8 cellular contexts compared by ENCODE assay signal in genomic region chr19:16078311-16078758, GRCh38. TPM values are rescaled to one million over a fixed set of nuclear protein-coding genes. Genes with fewer than 3 reads are reported as not detected.
DNase-seq lines count a peak whose midpoint lies in the region; ATAC-seq and TF ChIP-seq lines count a peak whose summit lies in the region.

No MANE protein-coding gene starts in this region.

- no peak for TF ChIP-seq CTCF in GM23338 (conservative IDR thresholded peaks at IDR 0.05; ENCODE audit: low read depth in 2 of 2)

- H3K9me3 ChIP-seq in mucosa of rectum (ENCODE audit: control insufficient read depth in 2 of 2, low read length in 2 of 2) = no peaks in the 10 kb centered on the region

- H4K20me1 ChIP-seq in GM23338 (replicated peaks; ENCODE audit: insufficient read depth) = peaks cover 3% of the 10 kb centered on the region

- H3K4me3 ChIP-seq in GM23338 = peak overlapping the region; percentile 90
- peak overlapping the region; percentile 75 to 77 for H3K4me3 ChIP-seq in mucosa of rectum (ENCODE audit: low read length in 2 of 2)

- CTCF ChIA-PET in T-cell (lab: Charles Lee) = interaction anchor here (0.5 to 2.0 kb wide), 9 partner anchors 8 to 267 kb away, joined by 3 to 11 read pairs (median 4); partner anchors contain the start of gene FAM32A (in 1 of the 2)

- H3K27me3 ChIP-seq in GM23338 (ENCODE audit: insufficient read depth) (no peaks in the 10 kb centered on the region), mucosa of rectum (ENCODE audit: control insufficient read depth in 2 of 2, insufficient read depth in 2 of 2, low read length in 2 of 2) (no peaks in the 10 kb centered on the region)

- H3K27ac Mint-ChIP-seq in GM23338 (peak overlapping the region; percentile 98), T-cell (peak overlapping the region; percentile 95 to 99)
- peak overlapping the region; percentile 98 for H3K27ac Mint-ChIP-seq in dendritic cell treated with granulocyte-macrophage colony-stimulating factor and Interleukin-4, amounts not matched to agents 40 ng/mL and 50 ng/mL, for 4 days

- ATAC-seq in GM23338 (no peak), T-cell (replicated peaks in 1 of 4) (peak in 1 of 4 experiments; percentile 2), HG02763 (IDR thresholded peaks at IDR 0.05; ENCODE audit: unreplicated experiment) (no peak), HG03097 (IDR thresholded peaks at IDR 0.05; ENCODE audit: low FRiP score, unreplicated experiment) (no peak)

- peaks cover 50% of the 10 kb centered on the region for H3K27me3 Mint-ChIP-seq in GM23338 (ENCODE audit: insufficient read depth, low read depth, poor library complexity)
- no peaks in the 10 kb centered on the region for H3K27me3 Mint-ChIP-seq in T-cell
- no peaks in the 10 kb centered on the region for H3K27me3 Mint-ChIP-seq in dendritic cell treated with granulocyte-macrophage colony-stimulating factor and Interleukin-4, amounts not matched to agents 40 ng/mL and 50 ng/mL, for 4 days

- peak overlapping the region; percentile 87 for H3K4me3 Mint-ChIP-seq in GM23338
- peak overlapping the region; percentile 75 to 95 (median 81) for H3K4me3 Mint-ChIP-seq in T-cell
- H3K4me3 Mint-ChIP-seq in dendritic cell treated with granulocyte-macrophage colony-stimulating factor and Interleukin-4, amounts not matched to agents 40 ng/mL and 50 ng/mL, for 4 days = peak overlapping the region; percentile 82

- H3K9me3 Mint-ChIP-seq in GM23338 (peaks cover 9% of the 10 kb centered on the region), T-cell (no peaks in the 10 kb centered on the region)
- H3K9me3 Mint-ChIP-seq in dendritic cell treated with granulocyte-macrophage colony-stimulating factor and Interleukin-4, amounts not matched to agents 40 ng/mL and 50 ng/mL, for 4 days = no peaks in the 10 kb centered on the region

- DNase-seq in GM23338 (ENCODE audit: low spot score) (no peak), T-cell (peak in 1 of 34 experiments; percentile 33), D341Med (ENCODE audit: low spot score) (no peak), NCI-H510A treated with DMSO at 0.1 percent for 48 hours (lab: John Stamatoyannopoulos, UW) (no peak)

- H3K27ac ChIP-seq in GM23338 (ENCODE audit: low read depth) (peak overlapping the region; percentile 95), mucosa of rectum (ENCODE audit: low read depth in 2 of 2, low read length in 2 of 2) (peak overlapping the region; percentile 98 to 99)

- H3K36me3 ChIP-seq in GM23338 (ENCODE audit: insufficient read depth) (peaks cover 21% of the 10 kb centered on the region), mucosa of rectum (ENCODE audit: control insufficient read depth in 2 of 2, insufficient read depth in 2 of 2, low read length in 2 of 2) (peaks cover 17 to 26% of the 10 kb centered on the region in 2 donors)

- peak overlapping the region; percentile 99 for H3K4me2 ChIP-seq in GM23338

- peaks cover 61% of the 10 kb centered on the region for H3K79me2 ChIP-seq in GM23338 (replicated peaks; ENCODE audit: insufficient read depth)

- H3K36me3 Mint-ChIP-seq in GM23338 (ENCODE audit: low read depth) = peaks cover 64% of the 10 kb centered on the region
- peaks cover 17% of the 10 kb centered on the region for H3K36me3 Mint-ChIP-seq in T-cell
- peaks cover 77% of the 10 kb centered on the region for H3K36me3 Mint-ChIP-seq in dendritic cell treated with granulocyte-macrophage colony-stimulating factor and Interleukin-4, amounts not matched to agents 40 ng/mL and 50 ng/mL, for 4 days (ENCODE audit: low read depth)

- no peaks in the 10 kb centered on the region for H3K9me2 ChIP-seq in GM23338 (ENCODE audit: insufficient read depth)

- H3F3A ChIP-seq in GM23338 (replicated peaks; ENCODE audit: low read depth) = peaks cover 15% of the 10 kb centered on the region; the same call in 1 of the 2 replicates

- intact Hi-C loops in dendritic cell treated with granulocyte-macrophage colony-stimulating factor and Interleukin-4, amounts not matched to agents 40 ng/mL and 50 ng/mL, for 4 days (cut with micrococcal nuclease) = no loop called here

- H3K4me1 ChIP-seq in GM23338 (ENCODE audit: insufficient read depth) (peaks cover 29% of the 10 kb centered on the region), mucosa of rectum (ENCODE audit: control insufficient read depth in 2 of 2, insufficient read depth in 2 of 2, low read length in 2 of 2) (peaks cover 23 to 32% of the 10 kb centered on the region in 2 donors)

- no peak overlapping the region for H2AFZ ChIP-seq in GM23338

- POLR2A ChIA-PET in T-cell (lab: Charles Lee) = no interaction called here

- H3K4me1 Mint-ChIP-seq in GM23338 = peaks cover 33% of the 10 kb centered on the region
- peaks cover 73 to 85% (median 79%) of the 10 kb centered on the region in 3 donors for H3K4me1 Mint-ChIP-seq in T-cell
- peaks cover 82% of the 10 kb centered on the region for H3K4me1 Mint-ChIP-seq in dendritic cell treated with granulocyte-macrophage colony-stimulating factor and Interleukin-4, amounts not matched to agents 40 ng/mL and 50 ng/mL, for 4 days (ENCODE audit: low read depth)

- H3K9ac ChIP-seq in mucosa of rectum (ENCODE audit: low read depth in 1 of 2, low read length in 2 of 2) = peak overlapping the region; percentile 90 to 97

TF ChIP-seq in GM23338, 12 proteins besides CTCF, POLR2A, EP300 and RAD21:
- TF ChIP-seq EZH2phosphoT487 (IDR thresholded peaks at IDR 0.05; ENCODE audit: unreplicated experiment) = no peak
- TF ChIP-seq CREB1 (CRISPR knock-in tag; IDR thresholded peaks at IDR 0.05; ENCODE audit: low read depth) = no peak
- TF ChIP-seq ETS1 (IDR thresholded peaks at IDR 0.05) = no peak
- TF ChIP-seq ZNF114 (CRISPR knock-in tag; IDR thresholded peaks at IDR 0.05) = no peak
- TF ChIP-seq REST (IDR thresholded peaks at IDR 0.05; ENCODE audit: unreplicated experiment) = no peak
- no peak for TF ChIP-seq POLR2AphosphoS5 (IDR thresholded peaks at IDR 0.05; ENCODE audit: low read depth)

RNA-seq across cellular contexts. Expression of gene TPM4, which starts 2.0 kb away (rescaled TPM):
- total RNA-seq in GM23338 (2014; rRNA removed; shearing (Covaris generic)) = 237 and 288 TPM in 2 replicates
- polyA plus RNA-seq in GM23338 (2016; fragmentation: Nextera tagmentation; extraction: Ambion mirVana) = 204 and 223 TPM in 2 replicates
- total RNA-seq in T-cell = 100 to 1,000 TPM in 2 of 5 donors, 10 to 100 TPM in 3; 83.6 to 189 (median 99.5) TPM

RNA-seq across cellular contexts. Expression of gene RAB8A, which starts 33.4 kb away (rescaled TPM):
- 49.7 and 59.5 TPM in 2 replicates for total RNA-seq in GM23338 (2014; rRNA removed; shearing (Covaris generic))
- 48.0 and 53.1 TPM in 2 replicates for polyA plus RNA-seq in GM23338 (2016; fragmentation: Nextera tagmentation; extraction: Ambion mirVana)
- 10 to 100 TPM; 67.0 to 84.5 (median 71.7) TPM for total RNA-seq in T-cell
